In genomic region chr2:219385958-219386520, GRCh38 we compare ENCODE assay signal across 11 cellular contexts. TPM values are rescaled to one million over a fixed set of nuclear protein-coding genes. Genes with fewer than 3 reads are reported as not detected.
DNase-seq lines count a peak whose midpoint lies in the region; ATAC-seq and TF ChIP-seq lines count a peak whose summit lies in the region.
"Had no signal": no experiment of that assay in that cellular context is flagged by ENCODE, and none has a peak within 500 bp of the region (broad histone marks: within the 10 kb centered on the region; RNA-seq: fewer than 3 reads in every experiment).

No MANE protein-coding gene starts in this region.

- peaks cover 0 to 36% (median 10%) of the 10 kb centered on the region in 4 donors for H3K4me1 Mint-ChIP-seq in CD4-positive, CD25-positive, alpha-beta regulatory T cell
- peaks cover 7% of the 10 kb centered on the region for H3K4me1 Mint-ChIP-seq in GM23338
- peaks cover 2 to 37% (median 33%) of the 10 kb centered on the region in 7 donors for H3K4me1 Mint-ChIP-seq in naive thymus-derived CD4-positive, alpha-beta T cell

- peaks cover 4% of the 10 kb centered on the region for H3K27me3 ChIP-seq in CD4-positive, CD25-positive, alpha-beta regulatory T cell (ENCODE audit: control insufficient read depth, insufficient read depth, low read length)
- no peaks in the 10 kb centered on the region for H3K27me3 ChIP-seq in GM23338 (ENCODE audit: insufficient read depth)
- no peaks in the 10 kb centered on the region for H3K27me3 ChIP-seq in adipocyte (replicated peaks; ENCODE audit: control insufficient read depth, insufficient read depth, low read length)
- H3K27me3 ChIP-seq in naive thymus-derived CD4-positive, alpha-beta T cell (ENCODE audit: control insufficient read depth in 2 of 2, insufficient read depth in 2 of 2, low read length in 2 of 2): no peaks in the 10 kb centered on the region

- peaks cover 18% of the 10 kb centered on the region for H3K4me1 ChIP-seq in CD4-positive, CD25-positive, alpha-beta regulatory T cell (ENCODE audit: control insufficient read depth, insufficient read depth, low read length, poor library complexity, severe bottlenecking)
- H3K4me1 ChIP-seq in GM23338 (ENCODE audit: insufficient read depth) (no peaks in the 10 kb centered on the region), adipocyte (ENCODE audit: control insufficient read depth, insufficient read depth, low read length) (peaks cover 23% of the 10 kb centered on the region)
- H3K4me1 ChIP-seq in naive thymus-derived CD4-positive, alpha-beta T cell (ENCODE audit: control insufficient read depth in 2 of 2, insufficient read depth in 2 of 2, low read length in 2 of 2): peaks cover 17 to 22% of the 10 kb centered on the region in 2 donors

- H3K9me3 Mint-ChIP-seq in CD4-positive, CD25-positive, alpha-beta regulatory T cell: no peaks in the 10 kb centered on the region
- no peaks in the 10 kb centered on the region for H3K9me3 Mint-ChIP-seq in GM23338
- peaks cover 0 to 3% (median 0%) of the 10 kb centered on the region in 11 donors for H3K9me3 Mint-ChIP-seq in naive thymus-derived CD4-positive, alpha-beta T cell

- H3K4me3 ChIP-seq in CD4-positive, CD25-positive, alpha-beta regulatory T cell (ENCODE audit: low read depth, low read length): peak overlapping the region; percentile 71
- H3K4me3 ChIP-seq in GM23338 (no peak overlapping the region), adipocyte (ENCODE audit: low read length) (peak overlapping the region; percentile 93)
- H3K4me3 ChIP-seq in naive thymus-derived CD4-positive, alpha-beta T cell (ENCODE audit: low read length): no peak overlapping the region

- H3K36me3 Mint-ChIP-seq in CD4-positive, CD25-positive, alpha-beta regulatory T cell: peaks cover 30% of the 10 kb centered on the region
- peaks cover 40% of the 10 kb centered on the region for H3K36me3 Mint-ChIP-seq in GM23338 (ENCODE audit: low read depth)
- H3K36me3 Mint-ChIP-seq in naive thymus-derived CD4-positive, alpha-beta T cell: peaks cover 13 to 40% (median 17%) of the 10 kb centered on the region in 5 donors

- intact Hi-C loops in naive thymus-derived CD4-positive, alpha-beta T cell (cut with micrococcal nuclease): loop anchor here (5.0 kb wide), 5 partner anchors 159 to 1169 kb away; partner anchors contain the start of genes ARPC2 (in 2 of the 2), RNF25 (in 2 of the 2), STK36 (in 2 of the 2) and ANKZF1 (in 1 of the 2)

- POLR2A ChIA-PET in naive thymus-derived CD4-positive, alpha-beta T cell (lab: Charles Lee): interaction anchor here (0.9 to 2.9 kb wide), 3 partner anchors 91 to 209 kb away, joined by 4 to 14 read pairs (median 13); partner anchors contain the start of genes CNPPD1, DNAJB2 and RETREG2

- H3K27ac Mint-ChIP-seq in CD4-positive, CD25-positive, alpha-beta regulatory T cell: peak overlapping the region in 2 of 3 donors; percentile 25 to 89
- H3K27ac Mint-ChIP-seq in GM23338: no peak overlapping the region
- H3K27ac Mint-ChIP-seq in naive thymus-derived CD4-positive, alpha-beta T cell: peak overlapping the region in 4 of 9 donors; percentile 18 to 82 (median 31)

- H3K9me3 ChIP-seq in CD4-positive, CD25-positive, alpha-beta regulatory T cell (ENCODE audit: control insufficient read depth in 2 of 2, low read length in 2 of 2): no peaks in the 10 kb centered on the region
- no peaks in the 10 kb centered on the region for H3K9me3 ChIP-seq in adipocyte (ENCODE audit: control insufficient read depth, low read length)
- H3K9me3 ChIP-seq in naive thymus-derived CD4-positive, alpha-beta T cell (ENCODE audit: control insufficient read depth in 2 of 3, low read length in 3 of 3): no peaks in the 10 kb centered on the region

- H3F3A ChIP-seq in GM23338 (replicated peaks; ENCODE audit: low read depth): peaks cover 7% of the 10 kb centered on the region; the same call in 1 of the 2 replicates

- H3K9me2 ChIP-seq in GM23338 (ENCODE audit: insufficient read depth): no peaks in the 10 kb centered on the region

- peaks cover 43% of the 10 kb centered on the region for H3K36me3 ChIP-seq in CD4-positive, CD25-positive, alpha-beta regulatory T cell (ENCODE audit: control insufficient read depth, insufficient read depth, low read length)
- H3K36me3 ChIP-seq in GM23338 (ENCODE audit: insufficient read depth): 0 out of 2 replicates have a peak, but pooled peaks cover 4% of the 10 kb centered on the region
- peaks cover 56% of the 10 kb centered on the region for H3K36me3 ChIP-seq in adipocyte (ENCODE audit: control insufficient read depth, insufficient read depth, low read length, severe bottlenecking)
- peaks cover 6 to 59% (median 16%) of the 10 kb centered on the region in 3 experiments for H3K36me3 ChIP-seq in naive thymus-derived CD4-positive, alpha-beta T cell (ENCODE audit: control insufficient read depth in 2 of 3, insufficient read depth in 3 of 3, low read length in 3 of 3)

- H3K27me3 Mint-ChIP-seq in CD4-positive, CD25-positive, alpha-beta regulatory T cell: peaks cover 5% of the 10 kb centered on the region
- H3K27me3 Mint-ChIP-seq in GM23338 (ENCODE audit: insufficient read depth, low read depth, poor library complexity): peaks cover 4% of the 10 kb centered on the region
- peaks cover 0 to 3% (median 0%) of the 10 kb centered on the region in 5 donors for H3K27me3 Mint-ChIP-seq in naive thymus-derived CD4-positive, alpha-beta T cell

- no peak for DNase-seq in CD4-positive, CD25-positive, alpha-beta regulatory T cell
- DNase-seq in GM23338 (ENCODE audit: low spot score): no peak
- no peak for DNase-seq in adipocyte (ENCODE audit: low read depth)
- DNase-seq in naive thymus-derived CD4-positive, alpha-beta T cell: no peak
- DNase-seq in cerebellum (ENCODE audit: low spot score): no peak
- no peak for DNase-seq in HT-29 (ENCODE audit: low spot score)
- DNase-seq: MM.1S, NCI-H446 had no signal

- H2AFZ ChIP-seq in GM23338: no peak overlapping the region

- peak overlapping the region; percentile 71 to 95 (median 92) for H3K4me3 Mint-ChIP-seq in CD4-positive, CD25-positive, alpha-beta regulatory T cell
- peak overlapping the region; percentile 94; the same call in 2 of the 3 replicates for H3K4me3 Mint-ChIP-seq in GM23338
- H3K4me3 Mint-ChIP-seq in naive thymus-derived CD4-positive, alpha-beta T cell: peak overlapping the region; percentile 38 to 96 (median 93)

- CTCF ChIA-PET in naive thymus-derived CD4-positive, alpha-beta T cell (lab: Charles Lee): no interaction called here

- H3K9ac ChIP-seq in adipocyte (ENCODE audit: low read length): peak overlapping the region; percentile 97

- no peak overlapping the region; the same call in 1 of the 2 replicates for H3K4me2 ChIP-seq in GM23338

- no peak overlapping the region for H3K27ac ChIP-seq in CD4-positive, CD25-positive, alpha-beta regulatory T cell (ENCODE audit: insufficient read depth, low read length, poor library complexity, severe bottlenecking)
- H3K27ac ChIP-seq in GM23338 (ENCODE audit: low read depth): no peak overlapping the region
- peak overlapping the region; percentile 89 for H3K27ac ChIP-seq in naive thymus-derived CD4-positive, alpha-beta T cell (ENCODE audit: low read depth, low read length)

- ATAC-seq in CD4-positive, CD25-positive, alpha-beta regulatory T cell (ENCODE audit: low read depth in 2 of 2): no peak
- ATAC-seq in GM23338: no peak
- ATAC-seq in naive thymus-derived CD4-positive, alpha-beta T cell: no peak
- ATAC-seq in GM18520 (IDR thresholded peaks at IDR 0.05; ENCODE audit: unreplicated experiment): no peak
- ATAC-seq in GM21526 (IDR thresholded peaks at IDR 0.05; ENCODE audit: low FRiP score, unreplicated experiment): no peak

- H4K20me1 ChIP-seq in GM23338 (replicated peaks; ENCODE audit: insufficient read depth): no peaks in the 10 kb centered on the region

- no peaks in the 10 kb centered on the region for H3K79me2 ChIP-seq in GM23338 (replicated peaks; ENCODE audit: insufficient read depth)

- TF ChIP-seq CTCF in GM23338 (conservative IDR thresholded peaks at IDR 0.05; ENCODE audit: low read depth in 2 of 2): no peak

TF ChIP-seq in GM23338, 12 proteins besides CTCF, POLR2A, EP300 and RAD21 (continues in another document):
- TF ChIP-seq STAT1 (IDR thresholded peaks at IDR 0.05; ENCODE audit: unreplicated experiment) (no peak), ZNF114 (CRISPR knock-in tag; IDR thresholded peaks at IDR 0.05) (no peak)

RNA-seq across cellular contexts. Expression of gene DNPEP, which starts 1.7 kb away (rescaled TPM):
- 74.0 TPM for total RNA-seq in CD4-positive, CD25-positive, alpha-beta regulatory T cell
- 10 to 100 TPM; 51.2 to 76.1 (median 63.5) TPM for polyA plus RNA-seq in CD4-positive, CD25-positive, alpha-beta regulatory T cell
- total RNA-seq in GM23338 (2014; rRNA removed; shearing (Covaris generic)): 58.8 and 67.9 TPM in 2 replicates
- polyA plus RNA-seq in GM23338 (2016; fragmentation: Nextera tagmentation; extraction: Ambion mirVana): 44.9 and 49.2 TPM in 2 replicates
- total RNA-seq in naive thymus-derived CD4-positive, alpha-beta T cell: 100 to 1,000 TPM in 1 of 5 experiments, 10 to 100 TPM in 4; 72.3 to 115 (median 73.9) TPM
- 10 to 100 TPM; 57.5 to 61.2 TPM for polyA plus RNA-seq in naive thymus-derived CD4-positive, alpha-beta T cell
- 15.0 TPM for total RNA-seq in cerebellum
- 155 and 158 TPM in 2 replicates for total RNA-seq in HT-29 (2014; rRNA removed; shearing (Covaris generic))

RNA-seq across cellular contexts. Expression of gene DES, which starts 32.1 kb away (rescaled TPM):
- total RNA-seq in CD4-positive, CD25-positive, alpha-beta regulatory T cell: not detected
- polyA plus RNA-seq in CD4-positive, CD25-positive, alpha-beta regulatory T cell: not detected
- 2.0 and 6.1 TPM in 2 replicates for total RNA-seq in GM23338 (2014; rRNA removed; shearing (Covaris generic))
- polyA plus RNA-seq in GM23338 (2016; fragmentation: Nextera tagmentation; extraction: Ambion mirVana): 1.0 and 1.3 TPM in 2 replicates
- 1 to 10 TPM in 1 of 5 experiments, not detected in 4; 1.5 TPM for total RNA-seq in naive thymus-derived CD4-positive, alpha-beta T cell
- not detected for polyA plus RNA-seq in naive thymus-derived CD4-positive, alpha-beta T cell
- total RNA-seq in cerebellum: 2.0 TPM
- total RNA-seq in HT-29 (2014; rRNA removed; shearing (Covaris generic)): 0.63 TPM in 1 of 2 replicates, not detected in the other
- total RNA-seq: dermis blood vessel endothelial cell had no signal

RNA-seq across cellular contexts. Expression of gene SPEG, which starts 48.6 kb away (rescaled TPM):
- 4.1 TPM for total RNA-seq in CD4-positive, CD25-positive, alpha-beta regulatory T cell
- under 1 TPM in 1 of 4 donors, not detected in 3; 0.20 TPM for polyA plus RNA-seq in CD4-positive, CD25-positive, alpha-beta regulatory T cell
- total RNA-seq in GM23338 (2014; rRNA removed; shearing (Covaris generic)): 32.4 and 32.6 TPM in 2 replicates
- polyA plus RNA-seq in GM23338 (2016; fragmentation: Nextera tagmentation; extraction: Ambion mirVana): 12.6 and 12.9 TPM in 2 replicates
- total RNA-seq in naive thymus-derived CD4-positive, alpha-beta T cell: 10 to 100 TPM in 4 of 5 experiments, under 1 TPM in 1; 0.41 to 23.2 (median 15.0) TPM
- under 1 TPM; 0.26 to 0.76 TPM for polyA plus RNA-seq in naive thymus-derived CD4-positive, alpha-beta T cell
- total RNA-seq in cerebellum: 11.3 TPM
- total RNA-seq in HT-29 (2014; rRNA removed; shearing (Covaris generic)): 6.7 and 8.3 TPM in 2 replicates

RNA-seq across cellular contexts. Expression of gene RESP18, which starts 53.5 kb away (rescaled TPM):
- total RNA-seq in CD4-positive, CD25-positive, alpha-beta regulatory T cell: not detected
- not detected for polyA plus RNA-seq in CD4-positive, CD25-positive, alpha-beta regulatory T cell
- total RNA-seq in GM23338 (2014; rRNA removed; shearing (Covaris generic)): not detected in 2 replicates
- not detected in 2 replicates for polyA plus RNA-seq in GM23338 (2016; fragmentation: Nextera tagmentation; extraction: Ambion mirVana)
- total RNA-seq in naive thymus-derived CD4-positive, alpha-beta T cell: not detected
- polyA plus RNA-seq in naive thymus-derived CD4-positive, alpha-beta T cell: not detected
- 1.1 TPM for total RNA-seq in cerebellum
- not detected in 2 replicates for total RNA-seq in HT-29 (2014; rRNA removed; shearing (Covaris generic))
- total RNA-seq: dermis blood vessel endothelial cell had no signal

Comparison
In these comparisons a context has a peak if more than half of its experiments do, and no peak if none do; other contexts are left out.
1. H3K4me3 ChIP-seq: peak in CD4-positive, CD25-positive, alpha-beta regulatory T cell (single experiment) and adipocyte (single experiment); none in GM23338 (single experiment) and naive thymus-derived CD4-positive, alpha-beta T cell (single experiment).
2. Peak in every context shown above with its lines, with median percentiles within 50 percentile points of each other: H3K4me3 Mint-ChIP-seq.